In the genomic region with DNA sequence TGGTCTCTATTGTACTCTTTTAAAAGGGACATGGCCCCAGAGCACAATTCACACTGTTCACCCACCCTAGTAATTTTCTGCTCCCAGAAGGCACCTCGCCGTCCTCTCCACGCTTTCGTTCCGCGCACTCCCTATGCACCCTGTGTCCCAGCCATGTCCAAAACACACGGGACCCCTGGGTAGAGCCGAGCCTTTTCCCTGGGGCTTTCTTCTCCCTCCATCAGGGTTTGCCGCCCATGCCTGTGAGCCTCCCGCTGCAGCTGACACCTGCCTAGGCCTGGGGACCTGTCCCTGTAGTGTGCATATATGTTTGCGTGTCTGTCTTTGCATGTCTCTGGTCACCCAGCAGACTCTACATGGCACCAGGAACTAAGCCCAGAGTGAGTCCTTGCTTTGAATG, we compare ENCODE assay signal across 5 cellular contexts.
"Had no signal": no experiment of that assay in that cellular context is flagged by ENCODE, and none has a peak within 500 bp of the region (broad histone marks: within the 10 kb centered on the region; RNA-seq: fewer than 3 reads in every experiment).

No MANE protein-coding gene starts in this region.

- H3K4me1 Mint-ChIP-seq: GM23338 had no signal

- H3K4me3 ChIP-seq: GM23338, K562 had no signal

- H3K27ac Mint-ChIP-seq: GM23338, H9 had no signal

- DNase-seq: H9, HCEC 1CT, IMR-90 had no signal

- H3K9me3 Mint-ChIP-seq: H9 had no signal

- H3K4me3 Mint-ChIP-seq: GM23338, H9 had no signal
